Comparison of ENCODE assay signal across 11 cellular contexts in genomic region chr2:26412091-26412673, GRCh38. TPM values are rescaled to one million over a fixed set of nuclear protein-coding genes. Genes with fewer than 3 reads are reported as not detected.
DNase-seq lines count a peak whose midpoint lies in the region; ATAC-seq and TF ChIP-seq lines count a peak whose summit lies in the region.
"Had no signal": no experiment of that assay in that cellular context is flagged by ENCODE, and none has a peak within 500 bp of the region (broad histone marks: within the 10 kb centered on the region; RNA-seq: fewer than 3 reads in every experiment).

No MANE protein-coding gene starts in this region.

- no peak for TF ChIP-seq CTCF in Loucy (conservative IDR thresholded peaks at IDR 0.05; ENCODE audit: low read length)

- H3K4me3 Mint-ChIP-seq in activated naive CD8-positive, alpha-beta T cell treated with anti-CD3 and anti-CD28 coated beads, Interleukin-2, amount 10 ng/mL, durations not matched to agents 7 days and 5 days, result peak overlapping the region; percentile 77
- peak overlapping the region; percentile 69 for H3K4me3 Mint-ChIP-seq in stimulated activated memory B cell treated with anti-CD40 and anti-IgM and Interleukin-4, amounts not matched to agents 10 μg/mL and 1 μg/mL and 100 μg/mL, for 72 hours
- H3K4me3 Mint-ChIP-seq: endodermal cell had no signal

- H3K27ac Mint-ChIP-seq in activated naive CD8-positive, alpha-beta T cell treated with anti-CD3 and anti-CD28 coated beads, Interleukin-2, amount 10 ng/mL, durations not matched to agents 7 days and 5 days, result peak overlapping the region; percentile 72
- H3K27ac Mint-ChIP-seq in stimulated activated memory B cell treated with anti-CD40 and anti-IgM and Interleukin-4, amounts not matched to agents 10 μg/mL and 1 μg/mL and 100 μg/mL, for 72 hours, result peak overlapping the region; percentile 46
- H3K27ac Mint-ChIP-seq: endodermal cell had no signal

- no peaks in the 10 kb centered on the region for H3K9me2 ChIP-seq in Loucy (replicated peaks; ENCODE audit: low read depth, low read length)

- no peaks in the 10 kb centered on the region for H3K79me2 ChIP-seq in Loucy (ENCODE audit: insufficient read depth, low read length)

- no peaks in the 10 kb centered on the region for H3F3A ChIP-seq in Loucy (ENCODE audit: low read depth)

- H3K27me3 Mint-ChIP-seq in activated naive CD8-positive, alpha-beta T cell treated with anti-CD3 and anti-CD28 coated beads, Interleukin-2, amount 10 ng/mL, durations not matched to agents 7 days and 5 days, result peaks cover 22% of the 10 kb centered on the region
- peaks cover 21% of the 10 kb centered on the region for H3K27me3 Mint-ChIP-seq in stimulated activated memory B cell treated with anti-CD40 and anti-IgM and Interleukin-4, amounts not matched to agents 10 μg/mL and 1 μg/mL and 100 μg/mL, for 72 hours

- H3K4me2 ChIP-seq in Loucy (ENCODE audit: low read depth, low read length, poor library complexity, severe bottlenecking), result no peak overlapping the region

- H2AFZ ChIP-seq in Loucy (ENCODE audit: low read length), result peak overlapping the region; percentile 54; the same call in 1 of the 2 replicates

- H3K4me1 Mint-ChIP-seq in activated naive CD8-positive, alpha-beta T cell treated with anti-CD3 and anti-CD28 coated beads, Interleukin-2, amount 10 ng/mL, durations not matched to agents 7 days and 5 days, result peaks cover 12% of the 10 kb centered on the region
- peaks cover 8% of the 10 kb centered on the region for H3K4me1 Mint-ChIP-seq in stimulated activated memory B cell treated with anti-CD40 and anti-IgM and Interleukin-4, amounts not matched to agents 10 μg/mL and 1 μg/mL and 100 μg/mL, for 72 hours

- H3K36me3 Mint-ChIP-seq in activated naive CD8-positive, alpha-beta T cell treated with anti-CD3 and anti-CD28 coated beads, Interleukin-2, amount 10 ng/mL, durations not matched to agents 7 days and 5 days, result peaks cover 2% of the 10 kb centered on the region
- no peaks in the 10 kb centered on the region for H3K36me3 Mint-ChIP-seq in stimulated activated memory B cell treated with anti-CD40 and anti-IgM and Interleukin-4, amounts not matched to agents 10 μg/mL and 1 μg/mL and 100 μg/mL, for 72 hours

- no peak overlapping the region for H3K4me3 ChIP-seq in Loucy (ENCODE audit: low read length, poor library complexity, severe bottlenecking)

- H3K9ac ChIP-seq in Loucy (ENCODE audit: low read depth, low read length, poor library complexity, severe bottlenecking), result no peak overlapping the region

- H4K20me1 ChIP-seq in Loucy (ENCODE audit: insufficient read depth, low read length, poor library complexity, severe bottlenecking), result no peaks in the 10 kb centered on the region

- POLR2A ChIA-PET in activated naive CD8-positive, alpha-beta T cell treated with anti-CD3 and anti-CD28 coated beads, Interleukin-2, amount 10 ng/mL, durations not matched to agents 7 days and 5 days (lab: Charles Lee), result no interaction called here

- no peaks in the 10 kb centered on the region for H3K9me3 ChIP-seq in Loucy (ENCODE audit: insufficient read depth, low read depth, low read length)

- peak; percentile 39 for ATAC-seq in activated naive CD8-positive, alpha-beta T cell treated with anti-CD3 and anti-CD28 coated beads, Interleukin-2, amount 10 ng/mL, durations not matched to agents 7 days and 5 days (ENCODE audit: low read depth)
- peak; percentile 56 for ATAC-seq in stimulated activated memory B cell treated with anti-CD40 and anti-IgM and Interleukin-4, amounts not matched to agents 10 μg/mL and 1 μg/mL and 100 μg/mL, for 72 hours

- H3K36me3 ChIP-seq in Loucy (ENCODE audit: insufficient read depth, low read length), result no peaks in the 10 kb centered on the region

- H3K27me3 ChIP-seq in Loucy (ENCODE audit: insufficient read depth, low read length, poor library complexity, severe bottlenecking), result no peaks in the 10 kb centered on the region

- peak; percentile 21 for DNase-seq in activated CD4-positive, alpha-beta T cell treated with anti-CD3 and anti-CD28 coated beads for 48 hours
- no peak for DNase-seq in activated CD4-positive, alpha-beta T cell treated with anti-CD3 and anti-CD28 coated beads for 1 hour
- no peak for DNase-seq in activated naive CD8-positive, alpha-beta T cell treated with anti-CD3 and anti-CD28 coated beads, Interleukin-2, amount 10 ng/mL, durations not matched to agents 7 days and 5 days
- DNase-seq in nucleus accumbens (lab: John Stamatoyannopoulos, UW) (no peak), 8988T (no peak), globus pallidus (ENCODE audit: low spot score) (no peak)
- DNase-seq: endodermal cell had no signal

- H3K9me3 Mint-ChIP-seq in activated naive CD8-positive, alpha-beta T cell treated with anti-CD3 and anti-CD28 coated beads, Interleukin-2, amount 10 ng/mL, durations not matched to agents 7 days and 5 days, result peaks cover 1% of the 10 kb centered on the region
- H3K9me3 Mint-ChIP-seq in stimulated activated memory B cell treated with anti-CD40 and anti-IgM and Interleukin-4, amounts not matched to agents 10 μg/mL and 1 μg/mL and 100 μg/mL, for 72 hours, result no peaks in the 10 kb centered on the region
- H3K9me3 Mint-ChIP-seq: endodermal cell had no signal

- no peaks in the 10 kb centered on the region for H3K4me1 ChIP-seq in Loucy (ENCODE audit: insufficient read depth, low read length, poor library complexity, severe bottlenecking)

RNA-seq across cellular contexts. Expression of gene DRC1, which starts 10.5 kb away (rescaled TPM):
- not detected for total RNA-seq in activated naive CD8-positive, alpha-beta T cell treated with anti-CD3 and anti-CD28 coated beads, Interleukin-2, amount 10 ng/mL, durations not matched to agents 7 days and 5 days
- total RNA-seq: osteocyte; T-helper 1 cell treated with Interleukin-12 subunit alpha and Interleukin-12 subunit beta and Interleukin-4 antibody, amounts not matched to agents 30 ng/mL and 1 ng/mL, for 36 hours had no signal
